14 cellular contexts compared by ENCODE assay signal in the genomic region with DNA sequence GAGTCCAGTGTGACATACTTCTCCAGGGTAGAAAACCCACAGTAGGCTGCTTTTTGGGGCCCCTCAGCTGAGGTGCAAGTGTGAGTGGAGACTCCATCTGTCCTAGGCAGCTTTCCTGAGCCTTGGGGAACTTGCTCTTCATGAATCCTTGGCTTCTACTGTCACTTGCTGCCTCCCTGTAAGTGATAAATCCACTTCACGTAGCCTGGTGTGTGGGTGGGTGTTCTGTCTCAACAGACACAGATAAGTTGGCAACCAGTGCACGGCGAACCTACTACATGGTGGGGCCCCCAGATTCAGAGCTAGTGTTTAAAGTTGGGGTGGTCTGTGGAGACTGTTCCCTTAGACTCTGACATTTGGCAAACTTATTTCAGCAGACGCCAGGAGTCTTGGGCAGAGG.
DNase-seq lines count a peak whose midpoint lies in the region; ATAC-seq and TF ChIP-seq lines count a peak whose summit lies in the region.
"Had no signal": no experiment of that assay in that cellular context is flagged by ENCODE, and none has a peak within 500 bp of the region (broad histone marks: within the 10 kb centered on the region; RNA-seq: fewer than 3 reads in every experiment).

No MANE protein-coding gene starts in this region.

- intact Hi-C loops in uterus (cut with DNase I; ENCODE audit: low total_unique reads): no loop called here

- H3K4me3 ChIP-seq in coronary artery: no peak overlapping the region
- no peak overlapping the region for H3K4me3 ChIP-seq in uterus
- H3K4me3 ChIP-seq: A549, BLaER1, K562 had no signal

- peak overlapping the region; percentile 17 to 73 for H3K27ac ChIP-seq in coronary artery
- H3K27ac ChIP-seq in uterus: peak overlapping the region; percentile 19 to 38
- H3K27ac ChIP-seq: A549, BLaER1 had no signal

- ATAC-seq in GM21367 (IDR thresholded peaks at IDR 0.05; ENCODE audit: unreplicated experiment) (no peak), GM19328 (IDR thresholded peaks at IDR 0.05; ENCODE audit: unreplicated experiment) (no peak)
- ATAC-seq: A549, K562 had no signal

- no peak for TF ChIP-seq CTCF in coronary artery (IDR thresholded peaks at IDR 0.05)
- TF ChIP-seq CTCF in uterus (IDR thresholded peaks at IDR 0.05): no peak

- peaks cover 0 to 4% of the 10 kb centered on the region in 2 donors for H3K4me1 ChIP-seq in uterus
- H3K4me1 ChIP-seq: A549, BLaER1 had no signal

- no peaks in the 10 kb centered on the region for H3K36me3 ChIP-seq in uterus
- H3K36me3 ChIP-seq: BLaER1 had no signal

- no peak for TF ChIP-seq POLR2A in uterus (IDR thresholded peaks at IDR 0.05)

- H3K9me3 ChIP-seq in uterus: no peaks in the 10 kb centered on the region
- H3K9me3 ChIP-seq: A549, BLaER1 had no signal

- DNase-seq in coronary artery (ENCODE audit: low spot score): no peak
- DNase-seq in occipital lobe (lab: John Stamatoyannopoulos, UW): peak; percentile 31
- no peak for DNase-seq in uterus
- DNase-seq in KG1 (lab: John Stamatoyannopoulos, UW): no peak
- DNase-seq: CD4-positive, CD25-positive, alpha-beta regulatory T cell; DMS53; GF-D8; GOT3; H9 had no signal

- H3K27me3 ChIP-seq in uterus: no peaks in the 10 kb centered on the region
- H3K27me3 ChIP-seq: BLaER1 had no signal
